ENCODE assay signal across 2 cellular contexts in genomic region chr10:126123466-126123865, GRCh38.
TF ChIP-seq lines count a peak whose summit lies in the region.

No MANE protein-coding gene starts in this region.

TF ChIP-seq in GM23338, 12 proteins besides CTCF, POLR2A, EP300 and RAD21:
- TF ChIP-seq, protein P1, sequence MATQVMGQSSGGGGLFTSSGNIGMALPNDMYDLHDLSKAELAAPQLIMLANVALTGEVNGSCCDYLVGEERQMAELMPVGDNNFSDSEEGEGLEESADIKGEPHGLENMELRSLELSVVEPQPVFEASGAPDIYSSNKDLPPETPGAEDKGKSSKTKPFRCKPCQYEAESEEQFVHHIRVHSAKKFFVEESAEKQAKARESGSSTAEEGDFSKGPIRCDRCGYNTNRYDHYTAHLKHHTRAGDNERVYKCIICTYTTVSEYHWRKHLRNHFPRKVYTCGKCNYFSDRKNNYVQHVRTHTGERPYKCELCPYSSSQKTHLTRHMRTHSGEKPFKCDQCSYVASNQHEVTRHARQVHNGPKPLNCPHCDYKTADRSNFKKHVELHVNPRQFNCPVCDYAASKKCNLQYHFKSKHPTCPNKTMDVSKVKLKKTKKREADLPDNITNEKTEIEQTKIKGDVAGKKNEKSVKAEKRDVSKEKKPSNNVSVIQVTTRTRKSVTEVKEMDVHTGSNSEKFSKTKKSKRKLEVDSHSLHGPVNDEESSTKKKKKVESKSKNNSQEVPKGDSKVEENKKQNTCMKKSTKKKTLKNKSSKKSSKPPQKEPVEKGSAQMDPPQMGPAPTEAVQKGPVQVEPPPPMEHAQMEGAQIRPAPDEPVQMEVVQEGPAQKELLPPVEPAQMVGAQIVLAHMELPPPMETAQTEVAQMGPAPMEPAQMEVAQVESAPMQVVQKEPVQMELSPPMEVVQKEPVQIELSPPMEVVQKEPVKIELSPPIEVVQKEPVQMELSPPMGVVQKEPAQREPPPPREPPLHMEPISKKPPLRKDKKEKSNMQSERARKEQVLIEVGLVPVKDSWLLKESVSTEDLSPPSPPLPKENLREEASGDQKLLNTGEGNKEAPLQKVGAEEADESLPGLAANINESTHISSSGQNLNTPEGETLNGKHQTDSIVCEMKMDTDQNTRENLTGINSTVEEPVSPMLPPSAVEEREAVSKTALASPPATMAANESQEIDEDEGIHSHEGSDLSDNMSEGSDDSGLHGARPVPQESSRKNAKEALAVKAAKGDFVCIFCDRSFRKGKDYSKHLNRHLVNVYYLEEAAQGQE (IDR thresholded peaks at IDR 0.05; ENCODE audit: unreplicated experiment), result no peak
- TF ChIP-seq ZNF114 (CRISPR knock-in tag; IDR thresholded peaks at IDR 0.05), result no peak
- TF ChIP-seq EZH2phosphoT487 (IDR thresholded peaks at IDR 0.05; ENCODE audit: unreplicated experiment), result no peak
- 0 out of 2 replicates have a peak, but pooled peaks have one; percentile 23 for TF ChIP-seq NANOG (IDR thresholded peaks at IDR 0.05; ENCODE audit: borderline replicate concordance)

TF ChIP-seq in WTC11, 78 proteins besides CTCF, POLR2A, EP300 and RAD21 (continued from another document):
- TF ChIP-seq OVOL2 (CRISPR knock-in tag; IDR thresholded peaks at IDR 0.05; ENCODE audit: borderline replicate concordance) (no peak), HMGXB4 (CRISPR knock-in tag; IDR thresholded peaks at IDR 0.05) (no peak)
